ENCODE assay signal across 12 cellular contexts in genomic region chr5:90421136-90421535, GRCh38. TPM values are rescaled to one million over a fixed set of nuclear protein-coding genes. Genes with fewer than 3 reads are reported as not detected.
DNase-seq lines count a peak whose midpoint lies in the region; ATAC-seq and TF ChIP-seq lines count a peak whose summit lies in the region.
"Had no signal": no experiment of that assay in that cellular context is flagged by ENCODE, and none has a peak within 500 bp of the region (broad histone marks: within the 10 kb centered on the region; RNA-seq: fewer than 3 reads in every experiment).

No MANE protein-coding gene starts in this region.

- H3K4me1 Mint-ChIP-seq in activated T-cell treated with anti-CD3 and anti-CD28 coated beads, Interleukin-2, amount 50 U/mL, for 72 hours (ENCODE audit: low read depth): no peaks in the 10 kb centered on the region

- CTCF ChIA-PET in AG04449 (lab: Yijun Ruan, JAX): interaction anchor here (0.9 to 1.4 kb wide), 4 partner anchors 13 to 109 kb away, joined by 3 to 7 read pairs (median 4); partner anchors contain the start of gene LYSMD3

- no peaks in the 10 kb centered on the region for H3K36me3 Mint-ChIP-seq in activated T-cell treated with anti-CD3 and anti-CD28 coated beads, Interleukin-2, amount 50 U/mL, for 72 hours (ENCODE audit: insufficient read depth in 2 of 2)

- peak; percentile 47 for ATAC-seq in GM18519 (IDR thresholded peaks at IDR 0.05; ENCODE audit: low FRiP score, unreplicated experiment)
- ATAC-seq in activated T-cell treated with anti-CD3 and anti-CD28 coated beads, Interleukin-2, amount 50 U/mL, for 72 hours (replicated peaks in 1 of 2): no peak

- DNase-seq in AG04449 (ENCODE audit: low read depth, low spot score): no peak
- DNase-seq in RPMI7951 (ENCODE audit: low read depth): peak; percentile 19
- peak; percentile 49 for DNase-seq in iPS-NIHi11 (ENCODE audit: low spot score)
- no peak for DNase-seq in NCI-H2081 (lab: John Stamatoyannopoulos, UW)
- no peak for DNase-seq in activated T-cell treated with anti-CD3 and anti-CD28 coated beads, Interleukin-2, amount 50 U/mL, for 72 hours
- DNase-seq in HUDEP-2 (lab: John Stamatoyannopoulos, UW; ENCODE audit: unreplicated experiment in 76 of 76): no peak
- DNase-seq in activated CD8-positive, alpha-beta memory T cell treated with anti-CD3 and anti-CD28 coated beads, Interleukin-2, amount 50 U/mL, for 4 hours: no peak
- DNase-seq: activated CD8-positive, alpha-beta memory T cell treated with anti-CD3 and anti-CD28 coated beads for 24 hours; NCI-H2081 treated with DMSO at 0.1 percent for 48 hours; stimulated activated naive CD4-positive, alpha-beta T cell had no signal

- no peak overlapping the region for H3K4me3 ChIP-seq in AG04449 (ENCODE audit: low read depth, low read length)
- H3K4me3 ChIP-seq: HAP-1 had no signal

- TF ChIP-seq CTCF in AG04449 (IDR thresholded peaks at IDR 0.05; ENCODE audit: insufficient read depth, low read length, missing control alignments): peak; percentile 12

- no peaks in the 10 kb centered on the region for H3K9me3 Mint-ChIP-seq in activated T-cell treated with anti-CD3 and anti-CD28 coated beads, Interleukin-2, amount 50 U/mL, for 72 hours

- H3K27me3 Mint-ChIP-seq in activated T-cell treated with anti-CD3 and anti-CD28 coated beads, Interleukin-2, amount 50 U/mL, for 72 hours (ENCODE audit: low read depth): peaks cover 23% of the 10 kb centered on the region

- no peak overlapping the region for H3K4me3 Mint-ChIP-seq in activated T-cell treated with anti-CD3 and anti-CD28 coated beads, Interleukin-2, amount 50 U/mL, for 72 hours

- POLR2A ChIA-PET in AG04449 (lab: Yijun Ruan, JAX): no interaction called here

- no peak overlapping the region for H3K27ac Mint-ChIP-seq in activated T-cell treated with anti-CD3 and anti-CD28 coated beads, Interleukin-2, amount 50 U/mL, for 72 hours

RNA-seq across cellular contexts. Expression of gene CETN3, which starts 11.6 kb away (rescaled TPM):
- 19.7 and 33.9 TPM in 2 replicates for total RNA-seq in RPMI7951 (2014; rRNA removed; shearing (Covaris generic))
- total RNA-seq in activated T-cell treated with anti-CD3 and anti-CD28 coated beads, Interleukin-2, amount 50 U/mL, for 72 hours: 10 to 100 TPM; 29.3 to 30.1 TPM

RNA-seq across cellular contexts. Expression of gene MBLAC2, which starts 53.4 kb away (rescaled TPM):
- 2.9 and 3.7 TPM in 2 replicates for total RNA-seq in RPMI7951 (2014; rRNA removed; shearing (Covaris generic))
- total RNA-seq in activated T-cell treated with anti-CD3 and anti-CD28 coated beads, Interleukin-2, amount 50 U/mL, for 72 hours: 1 to 10 TPM; 5.4 to 6.0 TPM

RNA-seq across cellular contexts. Expression of gene POLR3G, which starts 53.5 kb away (rescaled TPM):
- 21.4 and 22.6 TPM in 2 replicates for total RNA-seq in RPMI7951 (2014; rRNA removed; shearing (Covaris generic))
- total RNA-seq in activated T-cell treated with anti-CD3 and anti-CD28 coated beads, Interleukin-2, amount 50 U/mL, for 72 hours: 1 to 10 TPM; 4.5 to 6.3 TPM

Comparison
In these comparisons a context has a peak if more than half of its experiments do, and no peak if none do; other contexts are left out.
1. DNase-seq: peak in RPMI7951 (single experiment) and iPS-NIHi11 (single experiment); none in AG04449 (single experiment), NCI-H2081 (0 of 2), activated T-cell treated with anti-CD3 and anti-CD28 coated beads, Interleukin-2, amount 50 U/mL, for 72 hours (0 of 2), HUDEP-2 (0 of 76) and activated CD8-positive, alpha-beta memory T cell treated with anti-CD3 and anti-CD28 coated beads, Interleukin-2, amount 50 U/mL, for 4 hours (single experiment).